ENCODE assay signal across 9 cellular contexts in the genomic region with DNA sequence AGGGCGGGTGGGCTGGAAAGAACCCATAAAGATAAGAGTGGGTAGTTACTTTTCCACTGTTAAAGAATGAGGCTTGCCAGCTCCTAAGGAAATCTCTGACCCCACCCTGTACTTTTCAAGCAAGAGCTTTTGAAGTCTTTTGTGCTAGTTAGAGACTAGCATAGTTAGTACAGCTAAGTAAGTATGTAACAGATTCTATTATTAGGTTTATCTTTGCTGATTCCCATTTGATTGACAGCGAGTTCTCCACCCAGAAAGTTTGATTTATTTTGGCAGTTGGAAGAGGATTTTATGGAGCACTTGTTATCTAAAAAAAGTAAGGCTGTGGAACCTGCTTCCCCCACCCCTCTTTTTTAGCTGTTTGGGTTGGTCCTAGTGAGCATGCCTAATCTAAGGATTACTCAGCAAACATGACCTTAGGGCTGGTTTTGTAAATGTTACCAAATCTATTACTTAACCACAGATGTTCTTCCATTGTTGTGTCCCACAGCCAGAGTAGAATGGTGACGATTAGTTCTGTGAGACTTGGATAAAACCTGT. TPM values are rescaled to one million over a fixed set of nuclear protein-coding genes. Genes with fewer than 3 reads are reported as not detected.
A peak's percentile ranks its signal among the peaks of the same experiment; 100 is the strongest.
DNase-seq lines count a peak whose midpoint lies in the region; ATAC-seq, FAIRE-seq and TF ChIP-seq lines count a peak whose summit lies in the region.
"Had no signal": no experiment of that assay in that cellular context is flagged by ENCODE, and none has a peak within 500 bp of the region (broad histone marks: within the 10 kb centered on the region; RNA-seq: fewer than 3 reads in every experiment).

No MANE protein-coding gene starts in this region.

- no peak for TF ChIP-seq POLR2A in erythroblast (IDR thresholded peaks at IDR 0.05; ENCODE audit: low read length)
- no peak for TF ChIP-seq POLR2A in GM12891 (IDR thresholded peaks at IDR 0.05; ENCODE audit: low read depth, low read length)

- H3K9me3 Mint-ChIP-seq in neural crest cell = no peaks in the 10 kb centered on the region
- H3K9me3 Mint-ChIP-seq: activated naive CD4-positive, alpha-beta T cell treated with anti-CD3 and anti-CD28 coated beads, Interleukin-2, amount 50 U/mL, for 24 hours had no signal

- peak overlapping the region; percentile 58 for H3K4me3 Mint-ChIP-seq in neural crest cell
- H3K4me3 Mint-ChIP-seq: activated naive CD4-positive, alpha-beta T cell treated with anti-CD3 and anti-CD28 coated beads, Interleukin-2, amount 50 U/mL, for 24 hours had no signal

- peak; percentile 70 for DNase-seq in ELF-1 (ENCODE audit: low read depth, low spot score)
- DNase-seq in NOMO-1 treated with dmso at 0.1 percent for 144 hours (lab: John Stamatoyannopoulos, UW; ENCODE audit: unreplicated experiment) = peak; percentile 73
- peak; percentile 33 to 46 for DNase-seq in erythroblast (lab: John Stamatoyannopoulos, UW)
- no peak for DNase-seq in neural crest cell (ENCODE audit: low read depth, low spot score)
- DNase-seq in GM12891 (ENCODE audit: insufficient read length, low spot score) = no peak
- no peak for DNase-seq in SW480 (ENCODE audit: low spot score)

- peaks cover 44% of the 10 kb centered on the region for H3K4me1 Mint-ChIP-seq in neural crest cell

- no peak for ATAC-seq in GM21576 (IDR thresholded peaks at IDR 0.05; ENCODE audit: unreplicated experiment)
- no peak for ATAC-seq in HG03139 (IDR thresholded peaks at IDR 0.05; ENCODE audit: unreplicated experiment)

- no peak for FAIRE-seq in GM12891 (lab: Jason Lieb, UNC)

- H3K27me3 Mint-ChIP-seq in neural crest cell (ENCODE audit: low read depth) = no peaks in the 10 kb centered on the region
- H3K27me3 Mint-ChIP-seq: activated naive CD4-positive, alpha-beta T cell treated with anti-CD3 and anti-CD28 coated beads, Interleukin-2, amount 50 U/mL, for 24 hours had no signal

- TF ChIP-seq CTCF in neural crest cell (conservative IDR thresholded peaks at IDR 0.05) = no peak

- H3K36me3 Mint-ChIP-seq in neural crest cell (ENCODE audit: low read depth) = peaks cover 3% of the 10 kb centered on the region
- H3K36me3 Mint-ChIP-seq: activated naive CD4-positive, alpha-beta T cell treated with anti-CD3 and anti-CD28 coated beads, Interleukin-2, amount 50 U/mL, for 24 hours had no signal

- no peak overlapping the region for H3K27ac Mint-ChIP-seq in neural crest cell (ENCODE audit: unreplicated experiment)
- H3K27ac Mint-ChIP-seq: activated naive CD4-positive, alpha-beta T cell treated with anti-CD3 and anti-CD28 coated beads, Interleukin-2, amount 50 U/mL, for 24 hours had no signal

TF ChIP-seq in GM12891, 5 proteins besides CTCF, POLR2A, EP300 and RAD21:
- TF ChIP-seq POU2F2 (IDR thresholded peaks at IDR 0.05; ENCODE audit: low read depth, low read length) = no peak
- TF ChIP-seq SPI1 (IDR thresholded peaks at IDR 0.05; ENCODE audit: low read depth, low read length) = no peak
- no peak for TF ChIP-seq TAF1 (IDR thresholded peaks at IDR 0.05; ENCODE audit: low read depth, low read length)
- no peak for TF ChIP-seq PAX5 (IDR thresholded peaks at IDR 0.05; ENCODE audit: insufficient read depth, low read length, severe bottlenecking)
- no peak for TF ChIP-seq POLR2AphosphoS5 (IDR thresholded peaks at IDR 0.05; ENCODE audit: low read depth, low read length)

RNA-seq across cellular contexts. Expression of a gene that starts 57.6 kb away (rescaled TPM):
- 38.2 and 41.5 TPM in 2 replicates for total RNA-seq in neural crest cell
- polyA plus RNA-seq in GM12891 (2012; ENCODE audit: low read depth, missing spikeins) = 3.1 TPM

Comparison
In these comparisons a context has a peak if more than half of its experiments do, and no peak if none do; other contexts are left out.
1. DNase-seq: peak in ELF-1 (single experiment), NOMO-1 treated with dmso at 0.1 percent for 144 hours (single experiment) and erythroblast (2 of 2); none in neural crest cell (single experiment), GM12891 (single experiment) and SW480 (single experiment).